In genomic region chr3:175573226-175573625, GRCh38 we compare ENCODE assay signal across 14 cellular contexts.
"Had no signal": no experiment of that assay in that cellular context is flagged by ENCODE, and none has a peak within 500 bp of the region (broad histone marks: within the 10 kb centered on the region; RNA-seq: fewer than 3 reads in every experiment).

No MANE protein-coding gene starts in this region.

- DNase-seq: cortex of kidney; dorsolateral prefrontal cortex; effector CD8-positive, alpha-beta T cell; foreskin fibroblast; head of caudate nucleus; naive thymus-derived CD4-positive, alpha-beta T cell; nephron progenitor cell; posterior cingulate gyrus; sigmoid colon; stimulated activated CD4-positive, alpha-beta T cell treated with anti-CD3 and anti-CD28 coated beads, Interleukin-2, amount 100 ng/mL, for 24 hours; stimulated activated CD4-positive, alpha-beta T cell treated with anti-CD3 and anti-CD28 coated beads, Interleukin-4, amount 100 ng/mL, for 4 hours; stimulated activated naive B cell treated with anti-CD40 and anti-IgM and Interleukin-4, amounts not matched to agents 10 μg/mL and 1 μg/mL and 100 μg/mL, for 72 hours; stimulated activated naive CD8-positive, alpha-beta T cell treated with anti-CD3 and anti-CD28 coated beads, Interleukin-15, amount 100 ng/mL, for 72 hours; transverse colon had no signal
